ENCODE assay signal across 9 cellular contexts in genomic region chr20:61251529-61252393, GRCh38. TPM values are rescaled to one million over a fixed set of nuclear protein-coding genes. Genes with fewer than 3 reads are reported as not detected.
A peak's percentile ranks its signal among the peaks of the same experiment; 100 is the strongest.
DNase-seq lines count a peak whose midpoint lies in the region; ATAC-seq, FAIRE-seq and TF ChIP-seq lines count a peak whose summit lies in the region.
"Had no signal": no experiment of that assay in that cellular context is flagged by ENCODE, and none has a peak within 500 bp of the region (broad histone marks: within the 10 kb centered on the region; RNA-seq: fewer than 3 reads in every experiment).

TSS of gene CDH4 (plus strand) at chr20:61252261.

- no peak within 1 kb of the TSS for H2BK20ac ChIP-seq in H1 (ENCODE audit: low read length)

- peaks cover 0 to 9% (median 4%) of the 10 kb centered on the region in 4 donors for H3K4me1 Mint-ChIP-seq in naive thymus-derived CD8-positive, alpha-beta T cell
- H3K4me1 Mint-ChIP-seq in CD8-positive, alpha-beta memory T cell, result peaks cover 0 to 11% (median 3%) of the 10 kb centered on the region in 3 donors

- H2BK120ac ChIP-seq in H1 (replicated peaks; ENCODE audit: low read depth, low read length), result no peak within 1 kb of the TSS

- H3K4ac ChIP-seq in H1 (replicated peaks; ENCODE audit: insufficient read length, low read depth, low read length), result no peak within 1 kb of the TSS

- no peak within 1 kb of the TSS for H3K56ac ChIP-seq in H1 (replicated peaks; ENCODE audit: insufficient read length, low read depth, low read length)

- no peak within 1 kb of the TSS; the same call in 1 of the 2 replicates for H4K8ac ChIP-seq in H1 (ENCODE audit: extremely low read depth, insufficient read depth, low read length)

- WGBS in H1 (ENCODE audit: extremely low coverage in 1 of 2, insufficient coverage in 1 of 2, insufficient read length in 1 of 2, insufficient replicate concordance in 2 of 2, low coverage in 1 of 2, low lambda C conversion rate in 2 of 2, missing lambda C conversion rate in 1 of 2), 2 experiments, result 10% methylated on average over 38 of the region's 78 CpGs; no CpG with 5 or more reads in 1 of the 2 experiments

- no peak within 1 kb of the TSS for H2BK5ac ChIP-seq in H1 (ENCODE audit: low read depth, low read length)

- TF ChIP-seq EP300 in H1 (IDR thresholded peaks at IDR 0.05; ENCODE audit: borderline replicate concordance in 1 of 2, low read depth in 2 of 2, low read length in 2 of 2), result no peak

- CTCF ChIA-PET in H1 (lab: Charles Lee; ENCODE audit: partially characterized antibody), result interaction anchor here (1.3 to 7.2 kb wide), 5 partner anchors 11 to 403 kb away, joined by 3 to 39 read pairs (median 6); no protein-coding TSS in a partner anchor
- CTCF ChIA-PET in CD8-positive, alpha-beta memory T cell (lab: Charles Lee), result no interaction called here

- H2BK15ac ChIP-seq in H1 (ENCODE audit: low read length), result no peak within 1 kb of the TSS

- POLR2A ChIA-PET in H1 (lab: Charles Lee; ENCODE audit: partially characterized antibody), result interaction anchor here (0.9 to 1.3 kb wide), 2 partner anchors 17 to 59 kb away, joined by 3 read pairs; no protein-coding TSS in a partner anchor
- POLR2A ChIA-PET in naive thymus-derived CD8-positive, alpha-beta T cell (lab: Charles Lee), result no interaction called here
- POLR2A ChIA-PET in CD8-positive, alpha-beta memory T cell (lab: Charles Lee), result no interaction called here

- peaks cover 25 to 77% (median 55%) of the 10 kb centered on the region in 5 donors for H3K27me3 Mint-ChIP-seq in naive thymus-derived CD8-positive, alpha-beta T cell
- H3K27me3 Mint-ChIP-seq in CD8-positive, alpha-beta memory T cell, result peaks cover 21 to 60% of the 10 kb centered on the region in 2 donors

- no peak for TF ChIP-seq CTCF in BE2C (IDR thresholded peaks at IDR 0.05; ENCODE audit: low read depth, low read length)
- TF ChIP-seq CTCF in H1 (IDR thresholded peaks at IDR 0.05; ENCODE audit: control extremely low read depth in 1 of 3, insufficient read depth in 1 of 3, low read depth in 1 of 3, low read length in 3 of 3), result no peak

- no peak within 1 kb of the TSS for H2BK12ac ChIP-seq in H1 (ENCODE audit: low read depth, low read length)

- H3K23me2 ChIP-seq in H1 (ENCODE audit: low read depth, low read length), result peaks cover 16% of the 10 kb centered on the region; the same call in 1 of the 2 replicates

- H3K9me3 Mint-ChIP-seq in naive thymus-derived CD8-positive, alpha-beta T cell, result no peaks in the 10 kb centered on the region
- peaks cover 0 to under 1% (median 0%) of the 10 kb centered on the region in 5 donors for H3K9me3 Mint-ChIP-seq in CD8-positive, alpha-beta memory T cell
- H3K9me3 Mint-ChIP-seq: activated naive CD4-positive, alpha-beta T cell treated with anti-CD3 and anti-CD28 coated beads, Interleukin-2, amount 50 U/mL, for 24 hours had no signal

- H3K23ac ChIP-seq in H1 (ENCODE audit: insufficient read length), result no peak within 1 kb of the TSS

- H3K4me2 ChIP-seq in H1 (ENCODE audit: insufficient read depth in 1 of 2, low read depth in 2 of 2, low read length in 2 of 2), result peak within 1 kb of the TSS; percentile 92 to 98

- H3K9me3 ChIP-seq in BE2C (no peaks in the 10 kb centered on the region), H1 (ENCODE audit: insufficient read depth in 2 of 2, low read depth in 1 of 2, low read length in 1 of 2) (no peaks in the 10 kb centered on the region)
- H3K9me3 ChIP-seq in CD8-positive, alpha-beta memory T cell (ENCODE audit: low read length), result no peaks in the 10 kb centered on the region

- no peak within 1 kb of the TSS for H3K14ac ChIP-seq in H1 (ENCODE audit: insufficient read length)

- H3K79me2 ChIP-seq in H1 (ENCODE audit: control insufficient read depth in 1 of 2, insufficient read depth in 2 of 2, low read length in 2 of 2), result no peaks in the 10 kb centered on the region

- H3K27ac Mint-ChIP-seq in naive thymus-derived CD8-positive, alpha-beta T cell, result no peak within 1 kb of the TSS
- no peak within 1 kb of the TSS for H3K27ac Mint-ChIP-seq in CD8-positive, alpha-beta memory T cell
- H3K27ac Mint-ChIP-seq: activated naive CD4-positive, alpha-beta T cell treated with anti-CD3 and anti-CD28 coated beads, Interleukin-2, amount 50 U/mL, for 24 hours had no signal

- FAIRE-seq in H1 (lab: Jason Lieb, UNC), result no peak

- H4K5ac ChIP-seq in H1 (ENCODE audit: insufficient read length, low read depth, low read length), result no peak within 1 kb of the TSS

- DNase-seq in BE2C, result no peak
- peak; percentile 32 for DNase-seq in M059J (ENCODE audit: low read depth)
- DNase-seq in H1 (ENCODE audit: low read depth in 1 of 2, low spot score in 2 of 2), result peak in 1 of 2 experiments; percentile 65
- DNase-seq in naive thymus-derived CD8-positive, alpha-beta T cell, result peak in 1 of 10 donors; percentile 41
- DNase-seq in NCI-H345 treated with DMSO at 0.1 percent for 48 hours (lab: John Stamatoyannopoulos, UW; ENCODE audit: unreplicated experiment), result no peak
- DNase-seq in 8988T, result no peak
- DNase-seq in CD8-positive, alpha-beta memory T cell, result no peak

- H2AFZ ChIP-seq in H1 (ENCODE audit: low read length), result peak within 1 kb of the TSS; percentile 73; the same call in 1 of the 2 replicates

- no peaks in the 10 kb centered on the region; the same call in 1 of the 2 replicates for H3K4me1 ChIP-seq in BE2C
- H3K4me1 ChIP-seq in H1 (replicated peaks in 1 of 4; ENCODE audit: control insufficient read depth in 3 of 4, insufficient read depth in 4 of 4, low read length in 3 of 4), result peaks cover 0 to 24% (median 6%) of the 10 kb centered on the region in 4 experiments; a peak in 5 of 7 replicates
- no peaks in the 10 kb centered on the region for H3K4me1 ChIP-seq in CD8-positive, alpha-beta memory T cell (ENCODE audit: insufficient read depth, low read length)

- H3K27ac ChIP-seq in H1 (ENCODE audit: low read depth, low read length), result no peak within 1 kb of the TSS
- H3K27ac ChIP-seq in CD8-positive, alpha-beta memory T cell (ENCODE audit: low read depth, low read length), result no peak within 1 kb of the TSS

- no peak within 1 kb of the TSS for H4K91ac ChIP-seq in H1 (replicated peaks; ENCODE audit: insufficient read length, low read length)

- peaks cover 0 to 8% of the 10 kb centered on the region in 2 experiments for H4K20me1 ChIP-seq in H1 (replicated peaks in 1 of 2; ENCODE audit: control insufficient read depth in 1 of 2, insufficient read depth in 2 of 2, low read length in 2 of 2)

- H3K4me3 Mint-ChIP-seq in naive thymus-derived CD8-positive, alpha-beta T cell, result peak within 1 kb of the TSS in 6 of 10 donors; percentile 31 to 67 (median 56)
- peak within 1 kb of the TSS in 1 of 7 donors; percentile 28 for H3K4me3 Mint-ChIP-seq in CD8-positive, alpha-beta memory T cell
- H3K4me3 Mint-ChIP-seq: activated naive CD4-positive, alpha-beta T cell treated with anti-CD3 and anti-CD28 coated beads, Interleukin-2, amount 50 U/mL, for 24 hours had no signal

- H3K9ac ChIP-seq in H1 (replicated peaks in 1 of 4; ENCODE audit: extremely low read depth in 1 of 4, low read depth in 3 of 4, low read length in 3 of 4), result peak within 1 kb of the TSS in 1 of 4 experiments; percentile 53; a peak in 1 of 7 replicates

- ATAC-seq in naive thymus-derived CD8-positive, alpha-beta T cell, result no peak
- ATAC-seq in HG03354 (IDR thresholded peaks at IDR 0.05; ENCODE audit: poor library complexity, severe bottlenecking, unreplicated experiment), result no peak

- H3K27me3 ChIP-seq in BE2C, result peaks cover 46% of the 10 kb centered on the region
- peaks cover 16 to 79% (median 64%) of the 10 kb centered on the region in 4 experiments for H3K27me3 ChIP-seq in H1 (replicated peaks in 1 of 4; ENCODE audit: control insufficient read depth in 3 of 4, extremely low read depth in 1 of 4, insufficient read depth in 3 of 4, low read length in 3 of 4)
- H3K27me3 ChIP-seq in CD8-positive, alpha-beta memory T cell (ENCODE audit: insufficient read depth, low read length, poor library complexity, severe bottlenecking), result peaks cover 11% of the 10 kb centered on the region

- 0 out of 2 replicates have a peak within 1 kb of the TSS, but pooled peaks have one; percentile 6 for H3K18ac ChIP-seq in H1 (ENCODE audit: extremely low read depth, low read length)

- no peak for TF ChIP-seq POLR2A in H1 (IDR thresholded peaks at IDR 0.05; ENCODE audit: control extremely low read depth in 1 of 2, low read depth in 2 of 2, low read length in 2 of 2)

- no peak within 1 kb of the TSS for H2AK5ac ChIP-seq in H1 (ENCODE audit: low read depth, low read length)

- H3K79me1 ChIP-seq in H1 (ENCODE audit: low read depth, low read length), result no peaks in the 10 kb centered on the region

- H3K36me3 Mint-ChIP-seq in naive thymus-derived CD8-positive, alpha-beta T cell, result peaks cover 0 to 5% (median 0%) of the 10 kb centered on the region in 3 donors
- H3K36me3 Mint-ChIP-seq in CD8-positive, alpha-beta memory T cell, result no peaks in the 10 kb centered on the region
- H3K36me3 Mint-ChIP-seq: activated naive CD4-positive, alpha-beta T cell treated with anti-CD3 and anti-CD28 coated beads, Interleukin-2, amount 50 U/mL, for 24 hours had no signal

- peak within 1 kb of the TSS; percentile 31 for H3K4me3 ChIP-seq in BE2C (ENCODE audit: low read depth, low read length)
- H3K4me3 ChIP-seq in H1 (ENCODE audit: extremely low read depth in 1 of 4, insufficient read depth in 2 of 4, low read depth in 3 of 4, low read length in 4 of 4), result peak within 1 kb of the TSS; percentile 38 to 74 (median 52)
- H3K4me3 ChIP-seq in CD8-positive, alpha-beta memory T cell (ENCODE audit: low read length), result no peak within 1 kb of the TSS

- H3K36me3 ChIP-seq in BE2C (no peaks in the 10 kb centered on the region), H1 (ENCODE audit: control insufficient read depth in 2 of 4, insufficient read depth in 4 of 4, low read length in 3 of 4) (peaks cover 0 to 5% (median 2%) of the 10 kb centered on the region in 4 experiments; a peak in 1 of 8 replicates)
- H3K36me3 ChIP-seq in CD8-positive, alpha-beta memory T cell (ENCODE audit: insufficient read depth, low read length), result no peaks in the 10 kb centered on the region

- no peak for TF ChIP-seq RAD21 in H1 (IDR thresholded peaks at IDR 0.05 in 1 of 2, conservative IDR thresholded peaks at IDR 0.05 in 1 of 2; ENCODE audit: low read depth in 2 of 2, low read length in 2 of 2)

RNA-seq across cellular contexts. Expression of gene CDH4, which starts in this region (rescaled TPM):
- 0.68 TPM for polyA plus RNA-seq in BE2C (2012; ENCODE audit: insufficient read depth, insufficient read length, low read depth)
- total RNA-seq in M059J (2014; rRNA removed; shearing (Covaris generic)), result 3.5 and 7.8 TPM in 2 replicates
- total RNA-seq in H1 (2021; fragmentation: NEBNext Ultra II Directional; extraction: Animal tissue kit (Norgen Biotek cat#: 25700)), result 7.4 and 7.9 TPM in 2 replicates
- 4.3 and 6.4 TPM in 2 replicates for polyA plus RNA-seq in H1 (2011; rRNA removed)
- polyA plus RNA-seq in H1 (2011; cell fraction: cytosol; rRNA removed), result 3.2 TPM
- polyA plus RNA-seq in H1 (2011; cell fraction: nucleus; rRNA removed), result 6.0 TPM
- 4.9 to 8.0 TPM (median 7.3 TPM) in 4 replicates for polyA plus RNA-seq in H1 (2012, experiment 1 of 2)
- 5.8 TPM for polyA plus RNA-seq in H1 (2012, experiment 2 of 2)
- 8.3 TPM for polyA plus RNA-seq in H1 (2013, experiment 1 of 2)
- polyA plus RNA-seq in H1 (2013, experiment 2 of 2), result 7.3 TPM
- 6.3 and 6.4 TPM in 2 replicates for polyA minus RNA-seq in H1 (2011; rRNA and poly(A)+ RNA removed)
- polyA minus RNA-seq in H1 (2011; cell fraction: cytosol; rRNA and poly(A)+ RNA removed), result 7.4 TPM
- 5.2 TPM for polyA minus RNA-seq in H1 (2011; cell fraction: nucleus; rRNA and poly(A)+ RNA removed)
- total RNA-seq in naive thymus-derived CD8-positive, alpha-beta T cell, result under 1 TPM; 0.19 to 0.44 TPM
- under 1 TPM in 2 of 3 donors, not detected in 1; 0.07 to 0.10 TPM for polyA plus RNA-seq in naive thymus-derived CD8-positive, alpha-beta T cell
- not detected for total RNA-seq in CD8-positive, alpha-beta memory T cell
- 0.22 TPM for polyA plus RNA-seq in CD8-positive, alpha-beta memory T cell
